8 cellular contexts compared by ENCODE assay signal in the genomic region with DNA sequence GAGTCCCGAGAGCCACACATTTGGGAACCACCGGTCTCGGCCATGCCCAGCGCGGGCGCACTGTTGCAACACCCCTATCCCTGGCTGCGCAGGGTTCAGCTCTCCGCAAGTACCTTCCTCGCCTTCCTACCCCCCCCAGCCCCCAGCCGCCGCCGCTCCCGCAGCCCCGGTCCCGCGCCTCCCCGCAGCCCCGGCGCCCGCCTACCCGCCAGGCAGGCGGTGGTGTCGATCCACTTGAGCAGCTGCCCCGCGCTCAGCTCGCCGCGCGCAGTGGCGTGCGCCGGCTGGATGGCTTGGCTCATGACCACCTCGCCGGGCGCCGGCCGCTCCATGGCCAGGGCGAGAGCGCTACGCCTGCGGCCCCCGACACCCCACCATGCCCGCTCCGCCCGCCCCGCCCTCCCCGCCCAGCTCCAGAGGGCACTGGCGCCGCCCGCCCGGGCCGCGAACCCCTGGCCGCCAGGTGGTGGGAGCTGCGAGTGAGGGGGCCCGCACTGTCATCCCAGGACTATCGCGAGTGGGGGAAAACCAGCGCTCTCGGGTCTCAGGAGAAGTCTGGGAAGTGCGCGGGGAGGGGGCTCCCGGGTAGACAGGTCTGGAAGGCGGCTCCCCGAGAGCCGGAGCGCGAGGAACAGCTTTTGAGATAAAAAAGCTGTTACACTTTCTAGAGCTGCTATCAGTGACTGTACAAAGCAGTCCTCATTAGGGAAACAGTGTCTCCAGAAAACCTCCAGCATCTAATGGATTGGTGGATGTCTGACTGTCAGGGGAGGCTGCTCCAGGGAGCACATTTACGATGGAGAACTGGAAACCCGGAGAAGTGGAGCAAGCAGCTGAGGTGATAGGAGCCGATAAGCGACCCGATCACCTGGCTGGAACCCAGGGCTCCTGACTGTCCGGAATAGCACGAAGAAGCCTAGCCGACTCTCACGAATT. TPM values are rescaled to one million over a fixed set of nuclear protein-coding genes. Genes with fewer than 3 reads are reported as not detected.
DNase-seq lines count a peak whose midpoint lies in the region; ATAC-seq and TF ChIP-seq lines count a peak whose summit lies in the region.

TSS of gene ACOT12 (minus strand) at position 352 of the 936 bp plus-strand sequence. CDS start at position 332, 20 bp downstream.

- peak within 1 kb of the TSS in 4 of 7 donors; percentile 15 to 42 (median 30) for H3K4me3 Mint-ChIP-seq in CD8-positive, alpha-beta memory T cell

- no peak within 1 kb of the TSS for H3K27ac ChIP-seq in CD8-positive, alpha-beta memory T cell (ENCODE audit: low read depth, low read length)
- no peak within 1 kb of the TSS for H3K27ac ChIP-seq in RWPE2 (ENCODE audit: poor library complexity, severe bottlenecking)

- intact Hi-C loops in posterior cingulate gyrus (cut with DNase I): no loop called here

- H3K27ac Mint-ChIP-seq in CD8-positive, alpha-beta memory T cell: no peak within 1 kb of the TSS

- no peak for DNase-seq in CD8-positive, alpha-beta memory T cell
- DNase-seq in RWPE2 (ENCODE audit: low spot score): no peak
- DNase-seq in fibroblast of the aortic adventitia (ENCODE audit: low read depth): peak; percentile 16
- peak in 6 of 10 donors; percentile 7 to 85 (median 42) for DNase-seq in posterior cingulate gyrus
- DNase-seq in DMS153 (lab: John Stamatoyannopoulos, UW): no peak
- no peak for DNase-seq in MV-4-11 (lab: John Stamatoyannopoulos, UW)
- DNase-seq in hippocampal formation (lab: John Stamatoyannopoulos, UW): no peak

- H3K9me3 Mint-ChIP-seq in CD8-positive, alpha-beta memory T cell: peaks cover 0 to 5% (median 5%) of the 10 kb centered on the region in 5 donors

- ATAC-seq in RWPE2 (ENCODE audit: low read depth) (peak; percentile 51; the same call in 2 of the 3 replicates), GM21717 (IDR thresholded peaks at IDR 0.05; ENCODE audit: unreplicated experiment) (no peak)

- no peak within 1 kb of the TSS for H3K4me3 ChIP-seq in CD8-positive, alpha-beta memory T cell (ENCODE audit: low read length)
- H3K4me3 ChIP-seq in RWPE2 (ENCODE audit: severe bottlenecking) (peak within 1 kb of the TSS; percentile 24), fibroblast of the aortic adventitia (ENCODE audit: low read depth, low read length) (peak within 1 kb of the TSS; percentile 51)

- peaks cover 0 to 10% (median 2%) of the 10 kb centered on the region in 3 donors for H3K4me1 Mint-ChIP-seq in CD8-positive, alpha-beta memory T cell

- no peaks in the 10 kb centered on the region for H3K9me3 ChIP-seq in CD8-positive, alpha-beta memory T cell (ENCODE audit: low read length)
- no peaks in the 10 kb centered on the region for H3K9me3 ChIP-seq in RWPE2 (ENCODE audit: severe bottlenecking)

- CTCF ChIA-PET in CD8-positive, alpha-beta memory T cell (lab: Charles Lee): no interaction called here

- peaks cover 0 to 3% (median 0%) of the 10 kb centered on the region in 3 donors for H3K36me3 Mint-ChIP-seq in CD8-positive, alpha-beta memory T cell

- POLR2A ChIA-PET in CD8-positive, alpha-beta memory T cell (lab: Charles Lee): no interaction called here

- peaks cover 63 to 71% of the 10 kb centered on the region in 2 donors for H3K27me3 Mint-ChIP-seq in CD8-positive, alpha-beta memory T cell

- H3K27me3 ChIP-seq in CD8-positive, alpha-beta memory T cell (ENCODE audit: insufficient read depth, low read length, poor library complexity, severe bottlenecking): peaks cover 4% of the 10 kb centered on the region
- peaks cover 8% of the 10 kb centered on the region for H3K27me3 ChIP-seq in RWPE2 (ENCODE audit: insufficient read depth, poor library complexity, severe bottlenecking)

- no peaks in the 10 kb centered on the region for H3K36me3 ChIP-seq in CD8-positive, alpha-beta memory T cell (ENCODE audit: insufficient read depth, low read length)
- no peaks in the 10 kb centered on the region for H3K36me3 ChIP-seq in RWPE2 (ENCODE audit: low read depth)

- H3K4me1 ChIP-seq in CD8-positive, alpha-beta memory T cell (ENCODE audit: insufficient read depth, low read length): no peaks in the 10 kb centered on the region
- no peaks in the 10 kb centered on the region for H3K4me1 ChIP-seq in RWPE2 (ENCODE audit: insufficient read depth, poor library complexity, severe bottlenecking)

- TF ChIP-seq CTCF in RWPE2 (IDR thresholded peaks at IDR 0.05; ENCODE audit: poor library complexity, severe bottlenecking): no peak
- TF ChIP-seq CTCF in fibroblast of the aortic adventitia (IDR thresholded peaks at IDR 0.05; ENCODE audit: insufficient read depth, low read length): no peak

RNA-seq across cellular contexts. Expression of gene ACOT12, which starts in this region (rescaled TPM):
- total RNA-seq in CD8-positive, alpha-beta memory T cell: not detected
- not detected for polyA plus RNA-seq in CD8-positive, alpha-beta memory T cell
- total RNA-seq in fibroblast of the aortic adventitia (ENCODE audit: low replicate concordance): 0.27 TPM in 1 of 2 replicates, not detected in the other

Comparison
In these comparisons a context has a peak if more than half of its experiments do, and no peak if none do; other contexts are left out.
1. Peak in DNase-seq and H3K4me3 ChIP-seq in fibroblast of the aortic adventitia; RNA of the gene not detected or under 1 TPM.
2. DNase-seq: peak in posterior cingulate gyrus (6 of 10); none in CD8-positive, alpha-beta memory T cell (0 of 5), RWPE2 (single experiment), DMS153 (single experiment), MV-4-11 (single experiment) and hippocampal formation (0 of 2).